10 cellular contexts compared by ENCODE assay signal in genomic region chr20:34312024-34312460, GRCh38. TPM values are rescaled to one million over a fixed set of nuclear protein-coding genes. Genes with fewer than 3 reads are reported as not detected.
DNase-seq lines count a peak whose midpoint lies in the region; ATAC-seq, FAIRE-seq and TF ChIP-seq lines count a peak whose summit lies in the region.
"Had no signal": no experiment of that assay in that cellular context is flagged by ENCODE, and none has a peak within 500 bp of the region (broad histone marks: within the 10 kb centered on the region; RNA-seq: fewer than 3 reads in every experiment).

No MANE protein-coding gene starts in this region.

- H3K27me3 Mint-ChIP-seq in activated T-cell treated with anti-CD3 and anti-CD28 coated beads, Interleukin-2, amount 50 U/mL, for 72 hours (ENCODE audit: low read depth): peaks cover 24% of the 10 kb centered on the region

- FAIRE-seq in K562 (lab: Jason Lieb, UNC): no peak

- no peak overlapping the region for H3K4me3 ChIP-seq in K562
- no peak overlapping the region for H3K4me3 ChIP-seq in left lung
- peak overlapping the region; percentile 43 for H3K4me3 ChIP-seq in thoracic aorta

- ATAC-seq in activated T-cell treated with anti-CD3 and anti-CD28 coated beads, Interleukin-2, amount 50 U/mL, for 72 hours (replicated peaks in 1 of 2): no peak
- ATAC-seq in K562 (peak; percentile 7; the same call in 2 of the 3 replicates), left lung (peak; percentile 7), thoracic aorta (ENCODE audit: insufficient number of reproducible peaks, low FRiP score, low read depth) (no peak)

- no peaks in the 10 kb centered on the region for H3K9me3 Mint-ChIP-seq in activated T-cell treated with anti-CD3 and anti-CD28 coated beads, Interleukin-2, amount 50 U/mL, for 72 hours
- H3K9me3 Mint-ChIP-seq: CD4-positive, alpha-beta T cell had no signal

- in situ Hi-C loops in K562 (cut with MboI): loop anchor here (10.0 kb wide), 1 partner anchor 393 kb away; the partner anchor contains the start of gene TP53INP2
- in situ Hi-C loops in ACHN (cut with HindIII; ENCODE audit: low pct_ligation_motif_present, low pct_unique_long_range_greater_than_20kb, low sequenced_read_pairs): no loop called here

- H3K27ac ChIP-seq in K562 (ENCODE audit: extremely low read depth, low read depth, low read length) (no peak overlapping the region), left lung (no peak overlapping the region), thoracic aorta (no peak overlapping the region)
- H3K27ac ChIP-seq: sigmoid colon had no signal

- no peaks in the 10 kb centered on the region for H4K20me1 ChIP-seq in K562 (replicated peaks; ENCODE audit: control insufficient read depth, insufficient read depth, low read length)

- no peak for TF ChIP-seq POLR2A in K562 (conservative IDR thresholded peaks at IDR 0.05)

- intact Hi-C loops in K562 (cut with micrococcal nuclease) (loop anchor here (1.0 to 2.0 kb wide), 5 partner anchors 121 to 457 kb away; no protein-coding TSS in a partner anchor), left lung (cut with DNase I) (loop anchor here in 1 of 2 donors (10.0 kb wide), 1 partner anchor 163 kb away; no protein-coding TSS in a partner anchor)

- no peaks in the 10 kb centered on the region for H3K79me2 ChIP-seq in K562 (ENCODE audit: control insufficient read depth, insufficient read depth, low read length)

- no peak for TF ChIP-seq RAD21 in K562 (CRISPR knock-in tag; conservative IDR thresholded peaks at IDR 0.05 in 1 of 2, IDR thresholded peaks at IDR 0.05 in 1 of 2)

- H3K4me3 Mint-ChIP-seq in activated T-cell treated with anti-CD3 and anti-CD28 coated beads, Interleukin-2, amount 50 U/mL, for 72 hours: peak overlapping the region; percentile 46 to 72
- H3K4me3 Mint-ChIP-seq: CD4-positive, alpha-beta T cell had no signal

- no peaks in the 10 kb centered on the region for H3K9me3 ChIP-seq in K562 (replicated peaks; ENCODE audit: control insufficient read depth, insufficient read depth, low read depth, low read length)
- no peaks in the 10 kb centered on the region for H3K9me3 ChIP-seq in left lung
- H3K9me3 ChIP-seq in thoracic aorta: no peaks in the 10 kb centered on the region
- H3K9me3 ChIP-seq: sigmoid colon had no signal

- BruUV-seq in K562 (replicated peaks; lab: Mats Ljungman, UMichigan): no TSS peak

- no peaks in the 10 kb centered on the region for H3K27me3 ChIP-seq in K562 (ENCODE audit: control insufficient read depth in 2 of 2, insufficient read depth in 2 of 2, low read length in 2 of 2)
- peaks cover 5 to 20% of the 10 kb centered on the region in 2 donors for H3K27me3 ChIP-seq in left lung
- no peaks in the 10 kb centered on the region for H3K27me3 ChIP-seq in thoracic aorta (replicated peaks; ENCODE audit: insufficient read depth)

- no peak for TF ChIP-seq CTCF in K562 (IDR thresholded peaks at IDR 0.05 in 2 of 3, conservative IDR thresholded peaks at IDR 0.05 in 1 of 3; ENCODE audit: insufficient read depth in 2 of 3, low read depth in 1 of 3, low read length in 3 of 3)
- no peak for TF ChIP-seq CTCF in left lung (IDR thresholded peaks at IDR 0.05)
- TF ChIP-seq CTCF in thoracic aorta (IDR thresholded peaks at IDR 0.05): no peak

- peaks cover 28% of the 10 kb centered on the region for H3K4me1 Mint-ChIP-seq in activated T-cell treated with anti-CD3 and anti-CD28 coated beads, Interleukin-2, amount 50 U/mL, for 72 hours (ENCODE audit: low read depth)

- WGBS in K562 (ENCODE audit: insufficient coverage, low coverage, missing lambda C conversion rate): 49% methylated on average over 11 of the region's 11 CpGs

- no peaks in the 10 kb centered on the region for H3K9me1 ChIP-seq in K562 (ENCODE audit: control insufficient read depth, insufficient read depth, low read length)

- peak overlapping the region in 1 of 2 experiments; percentile 88; a peak in 2 of 4 replicates for H3K9ac ChIP-seq in K562 (ENCODE audit: insufficient read depth in 1 of 2, low read depth in 2 of 2, low read length in 2 of 2)

- H3K4me1 ChIP-seq in K562 (replicated peaks in 1 of 2; ENCODE audit: control insufficient read depth in 2 of 2, insufficient read depth in 2 of 2, low read length in 2 of 2) (peaks cover 13 to 20% of the 10 kb centered on the region in 2 experiments; a peak in 4 of 5 replicates), left lung (peaks cover 6 to 21% of the 10 kb centered on the region in 2 donors), thoracic aorta (ENCODE audit: control insufficient read depth in 1 of 2, low read depth in 2 of 2) (peaks cover 7 to 21% of the 10 kb centered on the region in 2 donors)

- TF ChIP-seq EP300 in K562 (IDR thresholded peaks at IDR 0.05; ENCODE audit: low read length): no peak

- CTCF ChIA-PET in K562 (lab: Yijun Ruan, JAX; ENCODE audit: low intra/inter-chr PET ratio): interaction anchor here (0.5 to 2.2 kb wide), 11 partner anchors 52 to 644 kb away, joined by 3 to 39 read pairs (median 5); partner anchors contain the start of gene MYH7B

- POLR2A ChIA-PET in K562 (lab: Yijun Ruan, JAX): interaction anchor here (0.6 to 1.6 kb wide), 9 partner anchors 10 to 436 kb away, joined by 3 to 9 read pairs (median 5); partner anchors contain the start of genes AHCY, DYNLRB1 and TP53INP2

- H3K36me3 Mint-ChIP-seq in activated T-cell treated with anti-CD3 and anti-CD28 coated beads, Interleukin-2, amount 50 U/mL, for 72 hours (ENCODE audit: insufficient read depth in 2 of 2): no peaks in the 10 kb centered on the region

- peak overlapping the region; percentile 71 for H2AFZ ChIP-seq in K562 (ENCODE audit: low read depth, low read length)

- no peak for DNase-seq in activated T-cell treated with anti-CD3 and anti-CD28 coated beads, Interleukin-2, amount 50 U/mL, for 72 hours
- DNase-seq in activated T-cell treated with anti-CD3 and anti-CD28 coated beads, Interleukin-2, amount 50 U/mL, for 1 hour: no peak
- DNase-seq in K562 (ENCODE audit: extremely low read depth in 1 of 4, low spot score in 3 of 4): no peak
- DNase-seq in left lung: no peak
- no peak for DNase-seq in thoracic aorta (ENCODE audit: low spot score)
- no peak for DNase-seq in ACHN
- no peak for DNase-seq in DMS153 treated with DMSO at 0.1 percent for 48 hours (lab: John Stamatoyannopoulos, UW; ENCODE audit: unreplicated experiment)
- no peak for DNase-seq in AG08396 (ENCODE audit: low spot score)

- H3K4me2 ChIP-seq in K562 (ENCODE audit: insufficient read depth, low read length): peak overlapping the region; percentile 63

- no peak overlapping the region for H3K27ac Mint-ChIP-seq in activated T-cell treated with anti-CD3 and anti-CD28 coated beads, Interleukin-2, amount 50 U/mL, for 72 hours
- H3K27ac Mint-ChIP-seq: CD4-positive, alpha-beta T cell had no signal

- H3K36me3 ChIP-seq in K562 (ENCODE audit: control insufficient read depth, insufficient read depth, low read length) (no peaks in the 10 kb centered on the region), left lung (no peaks in the 10 kb centered on the region), thoracic aorta (no peaks in the 10 kb centered on the region)
- H3K36me3 ChIP-seq: sigmoid colon had no signal

RNA-seq across cellular contexts. Expression of gene AHCY, which starts 8.9 kb away (rescaled TPM):
- total RNA-seq in activated T-cell treated with anti-CD3 and anti-CD28 coated beads, Interleukin-2, amount 50 U/mL, for 72 hours: 100 to 1,000 TPM in 1 of 2 donors, 10 to 100 TPM in 1; 99.0 to 130 TPM
- 126 and 261 TPM in 2 replicates for total RNA-seq in K562 (2011; cell fraction: chromatin; rRNA removed; ENCODE audit: low replicate concordance)
- 198 and 225 TPM in 2 replicates for total RNA-seq in K562 (2011; cell fraction: nucleolus; rRNA removed)
- 177 and 193 TPM in 2 replicates for total RNA-seq in K562 (2011; cell fraction: nucleoplasm; rRNA removed)
- total RNA-seq in K562 (2014; rRNA removed) (190 and 230 TPM in 2 replicates), K562 (2014; rRNA removed; fragmentation: Illumina TruSeq; extraction: Trizol) (118 and 136 TPM in 2 replicates), K562 (2015; rRNA removed; fragmentation: Illumina TruSeq; extraction: Trizol) (186 and 187 TPM in 2 replicates), K562 (2021) (251 and 261 TPM in 2 replicates), left lung (100 to 1,000 TPM in 1 of 2 donors, 10 to 100 TPM in 1; 89.1 to 112 TPM), thoracic aorta (10 to 100 TPM; 38.7 to 71.8 TPM)
- polyA plus RNA-seq in K562 (2011; rRNA removed) (244 and 287 TPM in 2 replicates), K562 (2014; fragmentation: Illumina TruSeq; extraction: Trizol) (269 and 289 TPM in 2 replicates), K562 (2014; fragmentation: Nextera tagmentation; extraction: Ambion mirVana) (100 to 1,000 TPM in 1 of 2 experiments, 10 to 100 TPM in 1; 82.5 to 148 TPM), K562 (2014; rRNA removed) (211 and 237 TPM in 2 replicates)
- polyA plus RNA-seq in K562 (2011; cell fraction: cytosol; rRNA removed): 421 and 456 TPM in 2 replicates
- 249 and 298 TPM in 2 replicates for polyA plus RNA-seq in K562 (2011; cell fraction: nucleus; rRNA removed)
- 184 and 240 TPM in 2 replicates for polyA plus RNA-seq in K562 (2012)
- 353 and 413 TPM in 2 replicates for polyA minus RNA-seq in K562 (2011; rRNA and poly(A)+ RNA removed)
- 235 and 242 TPM in 2 replicates for polyA minus RNA-seq in K562 (2011; cell fraction: cytosol; rRNA and poly(A)+ RNA removed)
- polyA minus RNA-seq in K562 (2011; cell fraction: nucleus; rRNA and poly(A)+ RNA removed): 87.8 and 105 TPM in 2 replicates

RNA-seq across cellular contexts. Expression of gene ITCH, which starts 51.0 kb away (rescaled TPM):
- 10 to 100 TPM; 66.5 to 72.1 TPM for total RNA-seq in activated T-cell treated with anti-CD3 and anti-CD28 coated beads, Interleukin-2, amount 50 U/mL, for 72 hours
- total RNA-seq in K562 (2011; cell fraction: chromatin; rRNA removed; ENCODE audit: low replicate concordance): 71.0 and 115 TPM in 2 replicates
- total RNA-seq in K562 (2011; cell fraction: nucleolus; rRNA removed): 13.7 and 67.9 TPM in 2 replicates
- total RNA-seq in K562 (2011; cell fraction: nucleoplasm; rRNA removed): 29.8 and 33.7 TPM in 2 replicates
- total RNA-seq in K562 (2014; rRNA removed): 20.5 and 22.9 TPM in 2 replicates
- 53.0 and 56.7 TPM in 2 replicates for total RNA-seq in K562 (2014; rRNA removed; fragmentation: Illumina TruSeq; extraction: Trizol)
- total RNA-seq in K562 (2015; rRNA removed; fragmentation: Illumina TruSeq; extraction: Trizol): 44.4 and 52.5 TPM in 2 replicates
- 40.2 and 41.6 TPM in 2 replicates for total RNA-seq in K562 (2021)
- polyA plus RNA-seq in K562 (2011; rRNA removed): 14.3 and 17.5 TPM in 2 replicates
- 3.4 and 5.9 TPM in 2 replicates for polyA plus RNA-seq in K562 (2011; cell fraction: cytosol; rRNA removed)
- polyA plus RNA-seq in K562 (2011; cell fraction: nucleus; rRNA removed): 10.8 and 14.6 TPM in 2 replicates
- polyA plus RNA-seq in K562 (2012): 17.4 and 18.9 TPM in 2 replicates
- polyA plus RNA-seq in K562 (2014; fragmentation: Illumina TruSeq; extraction: Trizol): 27.5 and 33.2 TPM in 2 replicates
- 10 to 100 TPM in 1 of 2 experiments, 1 to 10 TPM in 1; 7.5 to 13.1 TPM for polyA plus RNA-seq in K562 (2014; fragmentation: Nextera tagmentation; extraction: Ambion mirVana)
- polyA plus RNA-seq in K562 (2014; rRNA removed): 15.3 and 19.0 TPM in 2 replicates
- polyA minus RNA-seq in K562 (2011; rRNA and poly(A)+ RNA removed): 54.4 and 70.3 TPM in 2 replicates
- 16.2 and 19.9 TPM in 2 replicates for polyA minus RNA-seq in K562 (2011; cell fraction: cytosol; rRNA and poly(A)+ RNA removed)
- polyA minus RNA-seq in K562 (2011; cell fraction: nucleus; rRNA and poly(A)+ RNA removed): 19.8 and 35.3 TPM in 2 replicates
- total RNA-seq in left lung: 10 to 100 TPM; 52.9 to 59.6 TPM
- total RNA-seq in thoracic aorta: 10 to 100 TPM; 46.2 to 70.6 TPM

Comparison
In these comparisons a context has a peak if more than half of its experiments do, and no peak if none do; other contexts are left out.
1. ATAC-seq: peak in K562 (single experiment) and left lung (single experiment); none in activated T-cell treated with anti-CD3 and anti-CD28 coated beads, Interleukin-2, amount 50 U/mL, for 72 hours (0 of 2) and thoracic aorta (single experiment).